In the genomic region with DNA sequence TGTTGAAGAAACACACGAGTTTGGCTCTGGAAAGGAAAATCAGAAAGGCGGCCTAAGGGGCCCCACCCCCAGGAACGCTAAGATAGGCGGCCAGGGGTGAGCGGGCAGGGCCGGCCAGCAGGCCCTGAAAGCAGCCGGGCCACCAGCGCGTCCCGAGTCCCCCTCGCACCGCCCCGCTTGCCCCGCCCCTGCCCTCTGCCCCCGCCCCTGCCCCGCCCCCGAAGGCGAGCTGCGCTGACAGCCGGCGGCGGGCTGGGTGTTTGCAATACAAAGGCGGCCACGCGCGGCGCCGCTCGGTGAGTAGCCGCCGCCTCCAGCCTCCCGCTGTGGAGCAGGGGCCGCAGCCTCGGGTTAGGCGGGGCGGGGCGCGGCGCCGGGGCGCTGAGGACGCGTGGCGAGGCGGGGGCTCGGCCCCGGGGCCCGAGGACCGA, we compare ENCODE assay signal across 8 cellular contexts. TPM values are rescaled to one million over a fixed set of nuclear protein-coding genes. Genes with fewer than 3 reads are reported as not detected.
DNase-seq lines count a peak whose midpoint lies in the region; ATAC-seq, FAIRE-seq and TF ChIP-seq lines count a peak whose summit lies in the region.

TSS of gene LPIN1 (plus strand) at position 257 of the 431 bp plus-strand sequence. CDS start 18,910 bp downstream, outside the sequence.

- no peak for FAIRE-seq in H54 (lab: Jason Lieb, UNC)

- H3K36me3 ChIP-seq in MG63: peaks cover 44% of the 10 kb centered on the region

- H3K9me3 ChIP-seq in MG63: no peaks in the 10 kb centered on the region

- peak; percentile 64 for ATAC-seq in SK-N-SH treated with all-trans-retinoic acid at 6 μM for 48 hours

- TF ChIP-seq POLR2A in H54 (IDR thresholded peaks at IDR 0.05; ENCODE audit: low read depth, low read length): peak; percentile 88

- H3K4me3 ChIP-seq in MG63: peak within 1 kb of the TSS; percentile 92

- DNase-seq in GDM1 (lab: John Stamatoyannopoulos, UW) (peak; percentile 61), H54 (ENCODE audit: insufficient read length, low spot score) (peak; percentile 93), MG63 (peak; percentile 100), germinal center (ENCODE audit: low spot score) (peak; percentile 92), occipital lobe (lab: John Stamatoyannopoulos, UW) (peak; percentile 90), superior temporal gyrus (ENCODE audit: extremely low spot score) (peak; percentile 82)
- peak; percentile 88 for DNase-seq in activated naive CD4-positive, alpha-beta T cell treated with anti-CD3 and anti-CD28 coated beads, Interleukin-2, amount 50 U/mL, for 16 hours

- no peaks in the 10 kb centered on the region for H3K27me3 ChIP-seq in MG63

TF ChIP-seq in SK-N-SH treated with all-trans-retinoic acid at 6 μM for 48 hours, 23 proteins besides CTCF, POLR2A, EP300 and RAD21:
- TF ChIP-seq ZFP3 (CRISPR knock-in tag; IDR thresholded peaks at IDR 0.05): no peak
- no peak for TF ChIP-seq PPARA (CRISPR knock-in tag; IDR thresholded peaks at IDR 0.05; ENCODE audit: borderline replicate concordance)
- 0 out of 2 replicates have a peak, but pooled peaks have one; percentile 7 for TF ChIP-seq CSDC2 (CRISPR knock-in tag; IDR thresholded peaks at IDR 0.05)
- TF ChIP-seq ESRRG (CRISPR knock-in tag; IDR thresholded peaks at IDR 0.05): no peak
- no peak for TF ChIP-seq SNAI2 (CRISPR knock-in tag; IDR thresholded peaks at IDR 0.05)

RNA-seq across cellular contexts. Expression of gene LPIN1, which starts in this region (rescaled TPM):
- total RNA-seq in MG63 (2014; rRNA removed; shearing (Covaris generic); ENCODE audit: low replicate concordance): 139 and 207 TPM in 2 replicates
- total RNA-seq in occipital lobe: 26.7 TPM

Comparison
In these comparisons a context has a peak if more than half of its experiments do, and no peak if none do; other contexts are left out.
1. Peak in every context shown above with its lines: DNase-seq, ATAC-seq and H3K4me3 ChIP-seq.